ENCODE assay signal across 10 cellular contexts in genomic region chr1:214446772-214447556, GRCh38.
DNase-seq lines count a peak whose midpoint lies in the region; ATAC-seq and TF ChIP-seq lines count a peak whose summit lies in the region.
"Had no signal": no experiment of that assay in that cellular context is flagged by ENCODE, and none has a peak within 500 bp of the region (broad histone marks: within the 10 kb centered on the region; RNA-seq: fewer than 3 reads in every experiment).

No MANE protein-coding gene starts in this region.

- 0 out of 2 replicates have a peak, but pooled peaks have one; percentile 6 for TF ChIP-seq RAD21 in IMR-90 (IDR thresholded peaks at IDR 0.05; ENCODE audit: low read length)

- H3K9ac ChIP-seq in IMR-90 (ENCODE audit: low read depth, low read length), result peak overlapping the region; percentile 52

- H4K20me1 ChIP-seq in IMR-90 (ENCODE audit: insufficient read depth, low read length), result peaks cover 24% of the 10 kb centered on the region; the same call in 1 of the 2 replicates

- CTCF ChIA-PET in IMR-90 (lab: Yijun Ruan, JAX), result interaction anchor here (0.5 kb wide), 1 partner anchor 163 kb away, joined by 3 read pairs; no protein-coding TSS in a partner anchor
- CTCF ChIA-PET in GM10248 (lab: Yijun Ruan, JAX), result no interaction called here

- H2BK120ac ChIP-seq in IMR-90 (ENCODE audit: low read depth, low read length), result peak overlapping the region; percentile 75

- H3K36me3 ChIP-seq in IMR-90 (ENCODE audit: control insufficient read depth, insufficient read depth, low read length) (0 out of 2 replicates have a peak, but pooled peaks cover 3% of the 10 kb centered on the region), brain microvascular endothelial cell (replicated peaks) (no peaks in the 10 kb centered on the region), lower lobe of right lung (no peaks in the 10 kb centered on the region)

- H2BK20ac ChIP-seq in IMR-90 (ENCODE audit: low read depth, low read length), result peak overlapping the region; percentile 80

- peak overlapping the region; percentile 50 to 80 for H4K8ac ChIP-seq in IMR-90 (ENCODE audit: low read depth in 2 of 2, low read length in 2 of 2)

- peak overlapping the region; percentile 50 for H4K5ac ChIP-seq in IMR-90 (ENCODE audit: low read depth, low read length)

- in situ Hi-C loops in IMR-90 (cut with MboI; ENCODE audit: low sequenced_read_pairs) (no loop called here), brain microvascular endothelial cell (cut with HindIII; ENCODE audit: low pct_ligation_motif_present, low sequenced_read_pairs) (no loop called here)

- TF ChIP-seq CTCF in IMR-90 (conservative IDR thresholded peaks at IDR 0.05; ENCODE audit: low read depth, low read length) (no peak), brain microvascular endothelial cell (IDR thresholded peaks at IDR 0.05; ENCODE audit: low read depth, low read length, missing control alignments) (no peak), lower lobe of right lung (IDR thresholded peaks at IDR 0.05) (no peak), GM10248 (IDR thresholded peaks at IDR 0.05; ENCODE audit: control extremely low read depth, extremely low read depth, low read depth, missing control alignments) (no peak)

- H2AFZ ChIP-seq in IMR-90 (replicated peaks; ENCODE audit: low read length, poor library complexity), result no peak overlapping the region

- BruUV-seq in IMR-90 (replicated peaks; lab: Mats Ljungman, UMichigan), result no TSS peak

- H3K23ac ChIP-seq in IMR-90 (ENCODE audit: low read depth, low read length), result peak overlapping the region; percentile 88

- peak overlapping the region; percentile 96 for H2BK5ac ChIP-seq in IMR-90 (ENCODE audit: low read depth, low read length, poor library complexity, severe bottlenecking)

- peak overlapping the region; percentile 73 for H3K4ac ChIP-seq in IMR-90 (ENCODE audit: low read depth, low read length)

- peak overlapping the region; percentile 76 for H2AK5ac ChIP-seq in IMR-90 (ENCODE audit: low read depth, low read length)

- H4K91ac ChIP-seq in IMR-90 (ENCODE audit: insufficient read depth, low read depth, low read length), result peak overlapping the region; percentile 89

- 38% methylated on average over 5 of the region's 8 CpGs; no CpG with 5 or more reads in 1 of the 2 experiments for WGBS in IMR-90 (ENCODE audit: extremely low coverage in 2 of 2, insufficient read length in 1 of 2), 2 experiments

- TF ChIP-seq POLR2A in IMR-90 (IDR thresholded peaks at IDR 0.05; ENCODE audit: low read depth, low read length), result peak; percentile 30

- no peaks in the 10 kb centered on the region for H3K27me3 ChIP-seq in IMR-90 (ENCODE audit: control insufficient read depth, insufficient read depth, low read length)
- no peaks in the 10 kb centered on the region for H3K27me3 ChIP-seq in brain microvascular endothelial cell (replicated peaks)
- no peaks in the 10 kb centered on the region for H3K27me3 ChIP-seq in lower lobe of right lung (ENCODE audit: low read depth)

- peak overlapping the region; percentile 3 for H2AK9ac ChIP-seq in IMR-90 (replicated peaks; ENCODE audit: low read depth, low read length, poor library complexity)

- H3K4me1 ChIP-seq in IMR-90 (ENCODE audit: control insufficient read depth, insufficient read depth, low read length) (peaks cover 15% of the 10 kb centered on the region), lower lobe of right lung (no peaks in the 10 kb centered on the region)

- no peaks in the 10 kb centered on the region for H3K9me3 ChIP-seq in IMR-90 (ENCODE audit: control insufficient read depth, insufficient read depth, low read length)
- H3K9me3 ChIP-seq in lower lobe of right lung, result no peaks in the 10 kb centered on the region

- H3K4me2 ChIP-seq in IMR-90 (ENCODE audit: low read depth, low read length), result peak overlapping the region; percentile 83

- peak overlapping the region; percentile 68 for H3K14ac ChIP-seq in IMR-90 (replicated peaks; ENCODE audit: low read depth, low read length)

- POLR2A ChIA-PET in IMR-90 (lab: Charles Lee; ENCODE audit: unreplicated experiment), result no interaction called here
- POLR2A ChIA-PET in GM10248 (lab: Yijun Ruan, JAX), result no interaction called here

- peak; percentile 54 for ATAC-seq in GM19452 (IDR thresholded peaks at IDR 0.05; ENCODE audit: unreplicated experiment)
- ATAC-seq in IMR-90 (ENCODE audit: low read depth), result peak; percentile 80
- ATAC-seq in lower lobe of right lung, result peak; percentile 29 to 59

- H3K4me3 ChIP-seq in IMR-90 (ENCODE audit: insufficient read depth, low read depth, low read length) (peak overlapping the region; percentile 22; the same call in 1 of the 2 replicates), brain microvascular endothelial cell (ENCODE audit: low read depth, low read length) (peak overlapping the region; percentile 13), lower lobe of right lung (no peak overlapping the region)

- peaks cover 15% of the 10 kb centered on the region for H3K9me1 ChIP-seq in IMR-90 (ENCODE audit: insufficient read depth, low read length)

- dilution Hi-C loops in IMR-90 (cut with HindIII; ENCODE audit: low sequenced_read_pairs, unreplicated experiment), result no loop called here

- H3K18ac ChIP-seq in IMR-90 (ENCODE audit: low read depth, low read length), result peak overlapping the region; percentile 90

- peaks cover 28 to 60% of the 10 kb centered on the region in 2 experiments for H3K79me1 ChIP-seq in IMR-90 (ENCODE audit: low read depth in 1 of 2, low read length in 2 of 2)

- peak overlapping the region; percentile 64; the same call in 1 of the 3 replicates for H2BK15ac ChIP-seq in IMR-90 (ENCODE audit: low read depth, low read length)

- H3K27ac ChIP-seq in IMR-90 (ENCODE audit: insufficient read depth, low read length) (peak overlapping the region; percentile 85), brain microvascular endothelial cell (peak overlapping the region; percentile 93), lower lobe of right lung (no peak overlapping the region)

- peak; percentile 51 for DNase-seq in 8988T
- DNase-seq in IMR-90, result peak; percentile 93
- DNase-seq in brain microvascular endothelial cell, result peak; percentile 89
- no peak for DNase-seq in lower lobe of right lung
- DNase-seq in GM10248 (ENCODE audit: extremely low spot score), result no peak
- no peak for DNase-seq in COR-L47 (lab: John Stamatoyannopoulos, UW)
- no peak for DNase-seq in stimulated activated CD4-positive, alpha-beta T cell treated with anti-CD3 and anti-CD28 coated beads, Interleukin-4, amount 100 ng/mL, for 1 hour
- DNase-seq: activated naive CD8-positive, alpha-beta T cell treated with anti-CD3 and anti-CD28 coated beads, Interleukin-2, amount 10 ng/mL, durations not matched to agents 7 days and 5 days; DND-41 had no signal

- H3K56ac ChIP-seq in IMR-90 (ENCODE audit: extremely low read depth, insufficient read depth, low read length), result peak overlapping the region; percentile 90

- intact Hi-C loops in IMR-90 (cut with micrococcal nuclease) (loop anchor here (2.0 kb wide), 1 partner anchor 104 kb away; the partner anchor contains the start of gene PTPN14), lower lobe of right lung (cut with DNase I) (no loop called here)

TF ChIP-seq in IMR-90, 13 proteins besides CTCF, POLR2A, EP300 and RAD21:
- TF ChIP-seq RCOR1 (IDR thresholded peaks at IDR 0.05; ENCODE audit: insufficient replicate concordance, low read length), result no peak
- no peak for TF ChIP-seq MAFK (IDR thresholded peaks at IDR 0.05; ENCODE audit: low read depth, low read length)
- no peak for TF ChIP-seq NFE2L2 (IDR thresholded peaks at IDR 0.05; ENCODE audit: low read depth, low read length)
- 0 out of 2 replicates have a peak, but pooled peaks have one; percentile 19 for TF ChIP-seq BHLHE40 (IDR thresholded peaks at IDR 0.05; ENCODE audit: low read depth, low read length)
- no peak for TF ChIP-seq USF2 (IDR thresholded peaks at IDR 0.05; ENCODE audit: low read depth, low read length)
- no peak; the same call in 1 of the 2 replicates for TF ChIP-seq MAZ (IDR thresholded peaks at IDR 0.05; ENCODE audit: borderline replicate concordance, low read depth, low read length)
- peak; percentile 70; the same call in 1 of the 2 replicates for TF ChIP-seq FOS (IDR thresholded peaks at IDR 0.05; ENCODE audit: low read depth, low read length)
- TF ChIP-seq RFX5 (IDR thresholded peaks at IDR 0.05; ENCODE audit: low read depth, low read length), result no peak
- no peak for TF ChIP-seq CHD1 (IDR thresholded peaks at IDR 0.05; ENCODE audit: low read depth, low read length)
- TF ChIP-seq SMC3 (IDR thresholded peaks at IDR 0.05; ENCODE audit: low read depth, low read length), result 0 out of 2 replicates have a peak, but pooled peaks have one; percentile 12
- TF ChIP-seq ELK1 (IDR thresholded peaks at IDR 0.05; ENCODE audit: borderline replicate concordance, low read depth, low read length), result no peak
- no peak for TF ChIP-seq MXI1 (IDR thresholded peaks at IDR 0.05; ENCODE audit: borderline replicate concordance, low read depth, low read length)
- no peak for TF ChIP-seq CEBPB (IDR thresholded peaks at IDR 0.05; ENCODE audit: low read depth, low read length)
TF ChIP-seq in IMR-90: peak in this region for 3.

Comparison
In these comparisons a context has a peak if more than half of its experiments do, and no peak if none do; other contexts are left out.
1. DNase-seq: peak in 8988T (single experiment), IMR-90 (single experiment) and brain microvascular endothelial cell (single experiment); none in lower lobe of right lung (single experiment), GM10248 (single experiment), COR-L47 (single experiment) and stimulated activated CD4-positive, alpha-beta T cell treated with anti-CD3 and anti-CD28 coated beads, Interleukin-4, amount 100 ng/mL, for 1 hour (single experiment).
2. Peak in every context shown above with its lines, with median percentiles within 50 percentile points of each other: ATAC-seq.